Comparison of ENCODE assay signal across 21 cellular contexts in the genomic region with DNA sequence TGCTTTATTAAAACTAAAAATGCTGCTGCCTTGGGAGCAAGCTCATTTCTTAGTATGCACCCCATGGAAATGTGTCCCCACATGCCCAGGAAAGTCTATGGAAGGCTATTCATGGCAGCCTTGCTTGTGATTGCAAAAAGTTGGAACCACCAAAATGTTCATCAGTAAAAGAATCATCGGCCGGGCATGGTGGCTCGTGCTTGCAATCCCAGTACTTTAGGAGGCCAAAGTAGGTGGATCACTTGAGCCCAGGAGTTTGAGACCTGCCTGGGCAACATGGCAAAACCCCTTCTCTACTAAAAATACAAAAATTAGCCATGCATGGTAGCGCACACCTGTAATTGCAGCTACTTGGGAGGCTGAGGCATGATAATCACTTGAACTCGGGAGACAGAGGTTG.
"Had no signal": no experiment of that assay in that cellular context is flagged by ENCODE, and none has a peak within 500 bp of the region (broad histone marks: within the 10 kb centered on the region; RNA-seq: fewer than 3 reads in every experiment).

No MANE protein-coding gene starts in this region.

- H3K36me3 ChIP-seq: brain microvascular endothelial cell, esophagus squamous epithelium had no signal

- H3K9me3 Mint-ChIP-seq: activated CD4-positive, alpha-beta T cell treated with anti-CD3 and anti-CD28 coated beads, Interleukin-2, amount 10 ng/mL, durations not matched to agents 24 days and 14 days; activated naive CD4-positive, alpha-beta T cell treated with anti-CD3 and anti-CD28 coated beads, Interleukin-2, amount 10 ng/mL, durations not matched to agents 7 days and 5 days; activated naive CD8-positive, alpha-beta T cell treated with anti-CD3 and anti-CD28 coated beads, Interleukin-2, amount 50 U/mL, for 24 hours; stimulated activated naive CD8-positive, alpha-beta T cell treated with anti-CD3 and anti-CD28 coated beads, Interleukin-15, Interleukin-2, amounts not matched to agents 100 ng/mL and 50 ng/mL, for 24 hours had no signal

- H3K27me3 ChIP-seq: brain microvascular endothelial cell had no signal

- H3K9me3 ChIP-seq: esophagus squamous epithelium, psoas muscle had no signal

- H3K4me3 Mint-ChIP-seq: activated CD4-positive, alpha-beta T cell treated with anti-CD3 and anti-CD28 coated beads, Interleukin-2, amount 10 ng/mL, durations not matched to agents 24 days and 14 days; activated CD8-positive, alpha-beta T cell treated with anti-CD3 and anti-CD28 coated beads, Interleukin-2, amount 10 ng/mL, durations not matched to agents 7 days and 5 days; activated naive CD4-positive, alpha-beta T cell treated with anti-CD3 and anti-CD28 coated beads, Interleukin-2, amount 10 ng/mL, durations not matched to agents 7 days and 5 days; activated naive CD8-positive, alpha-beta T cell treated with anti-CD3 and anti-CD28 coated beads, Interleukin-2, amount 50 U/mL, for 24 hours; central memory CD8-positive, alpha-beta T cell; immature natural killer cell; stimulated activated naive CD8-positive, alpha-beta T cell treated with anti-CD3 and anti-CD28 coated beads, Interleukin-15, Interleukin-2, amounts not matched to agents 100 ng/mL and 50 ng/mL, for 24 hours had no signal

- DNase-seq: activated CD4-positive, alpha-beta T cell treated with anti-CD3 and anti-CD28 coated beads, Interleukin-2, amount 10 ng/mL, durations not matched to agents 24 days and 14 days; activated CD4-positive, CD25-positive, alpha-beta regulatory T cell; activated CD8-positive, alpha-beta memory T cell treated with anti-CD3 and anti-CD28 coated beads, Interleukin-2, amount 50 U/mL, for 48 hours; activated CD8-positive, alpha-beta T cell treated with anti-CD3 and anti-CD28 coated beads, Interleukin-2, amount 10 ng/mL, durations not matched to agents 7 days and 5 days; activated effector memory CD4-positive, alpha-beta T cell treated with Interleukin-2 at 50 U/mL for 16 hours; activated naive CD4-positive, alpha-beta T cell treated with anti-CD3 and anti-CD28 coated beads, Interleukin-2, amount 10 ng/mL, durations not matched to agents 7 days and 5 days; activated naive CD8-positive, alpha-beta T cell treated with anti-CD3 and anti-CD28 coated beads, Interleukin-2, amount 50 U/mL, for 24 hours; activated T-cell treated with anti-CD3 and anti-CD28 coated beads, Interleukin-2, amount 50 U/mL, for 48 hours; anterior cingulate cortex; brain microvascular endothelial cell; cortex of kidney; effector CD4-positive, alpha-beta T cell; esophagus squamous epithelium; immature natural killer cell; mesenchymal stem cell; psoas muscle; right cardiac atrium; trophoblast cell had no signal

- H3K4me1 Mint-ChIP-seq: activated CD4-positive, alpha-beta T cell treated with anti-CD3 and anti-CD28 coated beads, Interleukin-2, amount 10 ng/mL, durations not matched to agents 24 days and 14 days; activated naive CD4-positive, alpha-beta T cell treated with anti-CD3 and anti-CD28 coated beads, Interleukin-2, amount 10 ng/mL, durations not matched to agents 7 days and 5 days; activated naive CD8-positive, alpha-beta T cell treated with anti-CD3 and anti-CD28 coated beads, Interleukin-2, amount 50 U/mL, for 24 hours; central memory CD8-positive, alpha-beta T cell had no signal

- ATAC-seq: activated CD8-positive, alpha-beta T cell treated with anti-CD3 and anti-CD28 coated beads, Interleukin-2, amount 10 ng/mL, durations not matched to agents 7 days and 5 days; activated naive CD8-positive, alpha-beta T cell treated with anti-CD3 and anti-CD28 coated beads, Interleukin-2, amount 50 U/mL, for 24 hours; psoas muscle; right cardiac atrium had no signal

- H3K27ac ChIP-seq: brain microvascular endothelial cell, esophagus squamous epithelium, psoas muscle, skin epidermis had no signal

- H3K27ac Mint-ChIP-seq: activated CD4-positive, alpha-beta T cell treated with anti-CD3 and anti-CD28 coated beads, Interleukin-2, amount 10 ng/mL, durations not matched to agents 24 days and 14 days; activated CD8-positive, alpha-beta T cell treated with anti-CD3 and anti-CD28 coated beads, Interleukin-2, amount 10 ng/mL, durations not matched to agents 7 days and 5 days; activated naive CD4-positive, alpha-beta T cell treated with anti-CD3 and anti-CD28 coated beads, Interleukin-2, amount 10 ng/mL, durations not matched to agents 7 days and 5 days; activated naive CD8-positive, alpha-beta T cell treated with anti-CD3 and anti-CD28 coated beads, Interleukin-2, amount 50 U/mL, for 24 hours; immature natural killer cell; stimulated activated naive CD8-positive, alpha-beta T cell treated with anti-CD3 and anti-CD28 coated beads, Interleukin-15, Interleukin-2, amounts not matched to agents 100 ng/mL and 50 ng/mL, for 24 hours had no signal

- H3K4me3 ChIP-seq: skin epidermis had no signal

- H3K36me3 Mint-ChIP-seq: activated naive CD4-positive, alpha-beta T cell treated with anti-CD3 and anti-CD28 coated beads, Interleukin-2, amount 10 ng/mL, durations not matched to agents 7 days and 5 days; immature natural killer cell had no signal
